14 cellular contexts compared by ENCODE assay signal in the genomic region with DNA sequence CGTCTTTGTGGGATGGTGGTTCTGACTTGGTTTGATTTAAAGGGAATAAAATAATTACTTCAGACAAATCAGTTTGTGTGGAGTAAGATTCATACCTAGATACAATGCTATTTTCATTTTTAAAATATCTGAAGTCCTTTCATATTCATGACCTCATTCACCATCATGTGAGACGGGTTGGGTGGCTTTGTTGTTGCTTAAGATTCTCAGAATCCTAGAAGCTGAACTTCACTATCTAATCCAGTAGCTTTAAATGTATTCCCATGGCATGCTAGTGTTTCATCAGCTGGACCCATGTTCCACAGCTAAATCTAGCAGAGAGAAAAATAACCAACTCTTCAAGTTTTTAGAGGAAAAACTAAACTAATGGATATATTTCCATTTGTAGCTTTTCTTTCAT.
"Had no signal": no experiment of that assay in that cellular context is flagged by ENCODE, and none has a peak within 500 bp of the region (broad histone marks: within the 10 kb centered on the region; RNA-seq: fewer than 3 reads in every experiment).

No MANE protein-coding gene starts in this region.

- H3K36me3 Mint-ChIP-seq: natural killer cell had no signal

- H3K4me3 ChIP-seq: left ventricle myocardium inferior, transverse colon had no signal

- H3K9me3 Mint-ChIP-seq: central memory CD8-positive, alpha-beta T cell; natural killer cell had no signal

- H3K27ac ChIP-seq: brain microvascular endothelial cell, left ventricle myocardium inferior, transverse colon had no signal

- H3K9me3 ChIP-seq: left ventricle myocardium inferior, transverse colon had no signal

- H3K4me3 Mint-ChIP-seq: activated naive CD8-positive, alpha-beta T cell; central memory CD8-positive, alpha-beta T cell; natural killer cell had no signal

- H3K27me3 ChIP-seq: brain microvascular endothelial cell, transverse colon had no signal

- H3K27me3 Mint-ChIP-seq: activated naive CD8-positive, alpha-beta T cell; central memory CD8-positive, alpha-beta T cell had no signal

- DNase-seq: activated CD4-positive, CD25-positive, alpha-beta regulatory T cell; activated gamma-delta T cell; anterior cingulate cortex; brain microvascular endothelial cell; cortex of kidney; effector CD8-positive, alpha-beta T cell; hippocampal formation; left ventricle myocardium inferior; natural killer cell; stimulated activated CD4-positive, alpha-beta T cell treated with anti-CD3 and anti-CD28 coated beads, Interleukin-4, amount 100 ng/mL, for 24 hours; stimulated activated naive CD8-positive, alpha-beta T cell treated with anti-CD3 and anti-CD28 coated beads, Interleukin-15, Interleukin-2, amounts not matched to agents 100 U/mL and 50 U/mL, for 24 hours; transverse colon had no signal
